8 cellular contexts compared by ENCODE assay signal in the genomic region with DNA sequence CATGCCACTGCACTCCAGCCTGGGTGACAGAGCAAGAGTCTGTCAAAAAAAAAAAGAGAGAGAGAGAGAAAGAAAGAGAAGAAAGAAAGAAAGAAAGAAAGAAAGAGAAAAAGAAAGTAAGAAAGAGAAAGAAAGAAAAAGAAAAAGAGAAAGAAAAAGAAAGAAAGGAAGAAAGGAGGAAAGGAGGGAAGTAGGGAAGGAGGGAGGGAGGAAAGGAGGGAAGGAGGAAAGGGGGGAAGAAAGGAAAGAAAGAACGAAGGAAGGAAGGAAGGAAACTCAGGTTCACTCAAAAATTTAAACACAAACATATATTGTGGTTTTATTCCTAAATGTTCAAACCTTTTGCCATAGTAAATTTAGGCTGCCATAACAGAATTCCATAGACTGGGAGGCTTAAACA.
"Had no signal": no experiment of that assay in that cellular context is flagged by ENCODE, and none has a peak within 500 bp of the region (broad histone marks: within the 10 kb centered on the region; RNA-seq: fewer than 3 reads in every experiment).

No MANE protein-coding gene starts in this region.

- H3K4me3 ChIP-seq: GM12878 had no signal

- DNase-seq: GDM1, GF-D8 had no signal

- ATAC-seq: GM12878 had no signal

- FAIRE-seq: G401.6, GM12878, GM12891, GM12892, GM18507, GM19239 had no signal
